In the genomic region with DNA sequence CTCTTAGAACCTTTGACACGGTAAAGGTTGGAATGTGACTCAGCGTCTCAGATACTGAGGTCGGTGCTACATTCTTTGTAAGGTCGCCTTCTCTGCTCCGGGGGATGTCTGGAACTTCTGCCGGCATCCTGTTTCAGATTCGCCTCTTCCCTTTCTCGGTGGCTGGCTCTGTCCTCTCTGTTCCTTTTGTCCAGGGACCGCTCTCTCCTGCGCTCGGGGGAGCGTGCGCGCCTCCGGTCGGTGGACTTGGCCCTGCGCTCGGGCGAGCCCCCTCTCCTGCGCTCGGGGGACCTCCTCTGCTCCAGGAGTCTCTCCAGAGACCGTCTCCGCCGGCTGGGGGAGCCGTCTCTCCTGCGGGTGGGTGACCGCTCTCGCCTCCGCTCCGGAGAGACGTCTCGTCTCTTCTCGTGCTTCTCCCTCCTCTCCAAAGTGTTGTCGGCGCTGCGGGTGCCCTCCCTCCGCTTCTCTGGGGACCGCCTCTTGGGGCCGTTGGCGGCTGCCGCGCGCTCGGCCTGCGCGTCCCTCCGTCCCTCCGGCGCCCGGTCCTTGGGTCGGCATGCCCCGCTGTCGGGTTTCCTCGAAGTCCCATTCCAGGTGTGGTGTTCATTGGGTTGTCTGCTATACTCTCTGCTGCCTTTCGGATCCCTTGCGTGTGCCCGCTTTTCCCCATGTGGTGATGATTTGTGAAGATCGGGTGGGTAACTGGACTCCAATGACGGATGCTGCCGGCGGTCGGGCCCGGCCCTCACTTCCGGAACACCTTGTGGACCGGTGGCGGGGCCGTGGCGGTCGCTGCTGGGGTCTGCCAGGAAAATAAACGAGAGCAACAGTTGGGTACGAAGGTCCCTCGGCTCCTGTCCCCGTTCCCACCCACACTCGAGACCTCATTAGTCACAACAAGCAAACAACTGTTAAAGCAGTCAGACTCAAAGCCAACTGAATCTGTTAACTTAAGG, we compare ENCODE assay signal across 13 cellular contexts.
DNase-seq lines count a peak whose midpoint lies in the region; ATAC-seq, FAIRE-seq and TF ChIP-seq lines count a peak whose summit lies in the region.
"Had no signal": no experiment of that assay in that cellular context is flagged by ENCODE, and none has a peak within 500 bp of the region (broad histone marks: within the 10 kb centered on the region; RNA-seq: fewer than 3 reads in every experiment).

No MANE protein-coding gene starts in this region.

- ATAC-seq in sciatic nerve = peak; percentile 25
- ATAC-seq: K562 had no signal

- intact Hi-C loops in sciatic nerve (cut with DNase I) = no loop called here

- TF ChIP-seq CTCF in cardiac fibroblast (IDR thresholded peaks at IDR 0.05; ENCODE audit: low read depth, low read length) = no peak

- FAIRE-seq in GM12892 (lab: Jason Lieb, UNC) = no peak
- FAIRE-seq: K562 had no signal

- DNase-seq in ELR (ENCODE audit: low read depth) (peak; percentile 17), cardiac fibroblast (ENCODE audit: low read depth in 2 of 2) (peak in 1 of 2 donors; percentile 20), iPS-NIHi7 (ENCODE audit: extremely low spot score) (peak; percentile 71), sciatic nerve (ENCODE audit: low spot score) (no peak), germinal center (ENCODE audit: low spot score) (no peak), GM12892 (ENCODE audit: insufficient read length) (no peak), GF-D8 (lab: John Stamatoyannopoulos, UW) (no peak)
- DNase-seq in effector CD8-positive, alpha-beta T cell (lab: John Stamatoyannopoulos, UW) = no peak
- DNase-seq: activated CD4-positive, alpha-beta memory T cell treated with anti-CD3 and anti-CD28 coated beads for 36 hours; activated naive CD4-positive, alpha-beta T cell treated with Interleukin-2 at 50 U/mL for 16 hours; NCI-H187 treated with DMSO at 0.1 percent for 48 hours; spleen had no signal

- TF ChIP-seq POLR2A in GM12892 (IDR thresholded peaks at IDR 0.05; ENCODE audit: low read depth, low read length) = no peak

- H3K4me3 ChIP-seq in cardiac fibroblast (replicated peaks in 1 of 2; ENCODE audit: low read depth in 2 of 2, low read length in 2 of 2) = peak overlapping the region; percentile 21 to 38
- H3K4me3 ChIP-seq: K562 had no signal

Comparison
In these comparisons a context has a peak if more than half of its experiments do, and no peak if none do; other contexts are left out.
1. DNase-seq: peak in ELR (single experiment) and iPS-NIHi7 (single experiment); none in sciatic nerve (single experiment), effector CD8-positive, alpha-beta T cell (single experiment), germinal center (single experiment), GM12892 (single experiment) and GF-D8 (single experiment).